Comparison of ENCODE assay signal across 20 cellular contexts in genomic region chr1:93965888-93966287, GRCh38. TPM values are rescaled to one million over a fixed set of nuclear protein-coding genes. Genes with fewer than 3 reads are reported as not detected.
A peak's percentile ranks its signal among the peaks of the same experiment; 100 is the strongest.
DNase-seq lines count a peak whose midpoint lies in the region; ATAC-seq, FAIRE-seq and TF ChIP-seq lines count a peak whose summit lies in the region.
"Had no signal": no experiment of that assay in that cellular context is flagged by ENCODE, and none has a peak within 500 bp of the region (broad histone marks: within the 10 kb centered on the region; RNA-seq: fewer than 3 reads in every experiment).

No MANE protein-coding gene starts in this region.

- no peak overlapping the region for H3K27ac ChIP-seq in HepG2 (ENCODE audit: extremely low read length, insufficient read depth, low read length)
- H3K27ac ChIP-seq: C4-2B, SK-N-MC had no signal

- in situ Hi-C loops in HepG2 (cut with HindIII; ENCODE audit: extremely low pct_ligation_motif_present, low pct_unique_long_range_greater_than_20kb) = no loop called here

- H3K9ac ChIP-seq in HepG2 (ENCODE audit: insufficient read depth, low read depth, low read length) = no peak overlapping the region

- POLR2A ChIA-PET in HepG2 (lab: Yijun Ruan, JAX) = interaction anchor here (4.6 kb wide), 1 partner anchor 14 kb away, joined by 65 read pairs; no protein-coding TSS in a partner anchor

- ATAC-seq in HepG2 (no peak), HG02973 (IDR thresholded peaks at IDR 0.05; ENCODE audit: unreplicated experiment) (no peak)
- ATAC-seq: Panc1, Right ventricle myocardium inferior had no signal

- CTCF ChIA-PET in HepG2 (lab: Yijun Ruan, JAX; ENCODE audit: low intra/inter-chr PET ratio, low total read pairs) = no interaction called here

- no peak overlapping the region for H2AFZ ChIP-seq in HepG2 (ENCODE audit: low read length)

- DNase-seq in DMS53 (lab: John Stamatoyannopoulos, UW) (peak; percentile 89), NCI-H69 (lab: John Stamatoyannopoulos, UW) (peak; percentile 4), epithelial cell of esophagus (ENCODE audit: low read depth) (peak; percentile 68), HepG2 (ENCODE audit: low spot score) (no peak), DMS 273 (lab: John Stamatoyannopoulos, UW; ENCODE audit: unreplicated experiment) (no peak), H7 (no peak)
- DNase-seq: DMS 273 treated with DMSO at 0.1 percent for 48 hours, HFFc6, KG1, NCI-H1105, NCI-H187 treated with DMSO at 0.1 percent for 48 hours, NCI-H2171, NCI-H446 had no signal

- BruUV-seq in HepG2 (replicated peaks; lab: Mats Ljungman, UMichigan) = no TSS peak

- FAIRE-seq in HepG2 (lab: Jason Lieb, UNC) = no peak
- FAIRE-seq: GM12892, H1 had no signal

- H3K36me3 ChIP-seq in HepG2 (replicated peaks in 1 of 2; ENCODE audit: control insufficient read depth in 1 of 2, insufficient read depth in 2 of 2, low read length in 2 of 2) = no peaks in the 10 kb centered on the region
- H3K36me3 ChIP-seq in H7 (replicated peaks; ENCODE audit: control insufficient read depth, insufficient read depth, low read length) = no peaks in the 10 kb centered on the region

- H3K27me3 ChIP-seq in HepG2 (ENCODE audit: control insufficient read depth in 1 of 2, insufficient read depth in 2 of 2, low read length in 2 of 2) (no peaks in the 10 kb centered on the region), H7 (ENCODE audit: control insufficient read depth, insufficient read depth, low read length) (no peaks in the 10 kb centered on the region)

- no peak overlapping the region for H3K4me2 ChIP-seq in HepG2 (ENCODE audit: low read depth, low read length)

- no peak for TF ChIP-seq CTCF in epithelial cell of esophagus (IDR thresholded peaks at IDR 0.05; ENCODE audit: insufficient read depth, low read depth, low read length, missing control alignments)
- TF ChIP-seq CTCF in HepG2 (CRISPR knock-in tag; IDR thresholded peaks at IDR 0.05) = no peak

- TF ChIP-seq RAD21 in HepG2 (CRISPR knock-in tag; IDR thresholded peaks at IDR 0.05) = no peak

- intact Hi-C loops in HepG2 (cut with micrococcal nuclease; ENCODE audit: unreplicated experiment) = no loop called here

- TF ChIP-seq POLR2A in HepG2 (IDR thresholded peaks at IDR 0.05; ENCODE audit: insufficient read depth in 1 of 2, low read depth in 2 of 2, low read length in 2 of 2) = no peak

- H4K20me1 ChIP-seq in HepG2 (ENCODE audit: insufficient read depth, low read length) = no peaks in the 10 kb centered on the region

- peaks cover 49% of the 10 kb centered on the region for H3K4me1 ChIP-seq in HepG2 (ENCODE audit: insufficient read depth, low read length)

- H3K4me3 ChIP-seq in epithelial cell of esophagus (ENCODE audit: low read length) (no peak overlapping the region), HepG2 (replicated peaks in 1 of 3; ENCODE audit: insufficient read depth in 1 of 3, low read depth in 2 of 3, low read length in 3 of 3) (no peak overlapping the region), H7 (ENCODE audit: insufficient read depth, low read depth, low read length) (no peak overlapping the region)
- H3K4me3 ChIP-seq: SK-N-MC had no signal

- no peaks in the 10 kb centered on the region for H3K79me2 ChIP-seq in HepG2 (ENCODE audit: insufficient read depth, low read length)

- H3K9me3 ChIP-seq in HepG2 (ENCODE audit: low read length) = no peaks in the 10 kb centered on the region

- 5% methylated on average over 2 of the region's 2 CpGs for WGBS in HepG2 (ENCODE audit: low lambda C conversion rate)

- TF ChIP-seq EP300 in HepG2 (IDR thresholded peaks at IDR 0.05; ENCODE audit: low read depth in 2 of 2, low read length in 2 of 2) (no peak), HepG2 (CRISPR knock-in tag; IDR thresholded peaks at IDR 0.05; ENCODE audit: borderline replicate concordance) (no peak)

TF ChIP-seq in HepG2, 621 proteins besides CTCF, POLR2A, EP300 and RAD21:
- peak; percentile 17; the same call in 1 of the 2 replicates for TF ChIP-seq CREB1 (IDR thresholded peaks at IDR 0.05)
- no peak for TF ChIP-seq CREB1 (CRISPR knock-in tag; IDR thresholded peaks at IDR 0.05)
- peak; percentile 83 for TF ChIP-seq ZBTB21 (CRISPR knock-in tag; IDR thresholded peaks at IDR 0.05)
- TF ChIP-seq ATF7 (IDR thresholded peaks at IDR 0.05) = peak; percentile 50
- TF ChIP-seq ATF7 (CRISPR knock-in tag; IDR thresholded peaks at IDR 0.05) = no peak
- TF ChIP-seq, protein P1, sequence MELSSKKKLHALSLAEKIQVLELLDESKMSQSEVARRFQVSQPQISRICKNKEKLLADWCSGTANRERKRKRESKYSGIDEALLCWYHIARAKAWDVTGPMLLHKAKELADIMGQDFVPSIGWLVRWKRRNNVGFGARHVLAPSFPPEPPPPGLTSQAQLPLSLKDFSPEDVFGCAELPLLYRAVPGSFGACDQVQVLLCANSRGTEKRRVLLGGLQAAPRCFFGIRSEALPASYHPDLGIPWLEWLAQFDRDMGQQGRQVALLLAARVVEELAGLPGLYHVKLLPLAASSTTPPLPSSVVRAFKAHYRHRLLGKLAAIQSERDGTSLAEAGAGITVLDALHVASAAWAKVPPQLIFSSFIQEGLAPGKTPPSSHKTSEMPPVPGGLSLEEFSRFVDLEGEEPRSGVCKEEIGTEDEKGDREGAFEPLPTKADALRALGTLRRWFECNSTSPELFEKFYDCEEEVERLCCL (CRISPR knock-in tag; IDR thresholded peaks at IDR 0.05; ENCODE audit: borderline replicate concordance) = no peak
- no peak for TF ChIP-seq ZNF329 (CRISPR knock-in tag; IDR thresholded peaks at IDR 0.05; ENCODE audit: low read depth)
- TF ChIP-seq ZSCAN12 (CRISPR knock-in tag; IDR thresholded peaks at IDR 0.05) = no peak
- no peak for TF ChIP-seq ELF1 (CRISPR knock-in tag; IDR thresholded peaks at IDR 0.05)
- no peak for TF ChIP-seq GFI1 (CRISPR knock-in tag; IDR thresholded peaks at IDR 0.05; ENCODE audit: borderline replicate concordance)
- TF ChIP-seq, protein P2, sequence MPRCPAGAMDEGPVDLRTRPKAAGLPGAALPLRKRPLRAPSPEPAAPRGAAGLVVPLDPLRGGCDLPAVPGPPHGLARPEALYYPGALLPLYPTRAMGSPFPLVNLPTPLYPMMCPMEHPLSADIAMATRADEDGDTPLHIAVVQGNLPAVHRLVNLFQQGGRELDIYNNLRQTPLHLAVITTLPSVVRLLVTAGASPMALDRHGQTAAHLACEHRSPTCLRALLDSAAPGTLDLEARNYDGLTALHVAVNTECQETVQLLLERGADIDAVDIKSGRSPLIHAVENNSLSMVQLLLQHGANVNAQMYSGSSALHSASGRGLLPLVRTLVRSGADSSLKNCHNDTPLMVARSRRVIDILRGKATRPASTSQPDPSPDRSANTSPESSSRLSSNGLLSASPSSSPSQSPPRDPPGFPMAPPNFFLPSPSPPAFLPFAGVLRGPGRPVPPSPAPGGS (CRISPR knock-in tag; IDR thresholded peaks at IDR 0.05) = no peak

RNA-seq across cellular contexts. Expression of gene GCLM, which starts 56.7 kb away (rescaled TPM):
- 28.1 and 29.9 TPM in 2 replicates for total RNA-seq in HepG2 (2016; rRNA removed; fragmentation: Illumina TruSeq; extraction: Trizol)
- total RNA-seq in HepG2 (2016; cell fraction: cytosol; rRNA removed; fragmentation: Illumina TruSeq; extraction: Trizol; ENCODE audit: low read depth) = 29.4 and 34.7 TPM in 2 replicates
- total RNA-seq in HepG2 (2016; cell fraction: insoluble cytoplasmic fraction; rRNA removed; fragmentation: Illumina TruSeq; extraction: Trizol) = 28.9 and 30.1 TPM in 2 replicates
- 10.9 and 11.8 TPM in 2 replicates for total RNA-seq in HepG2 (2016; cell fraction: membrane; rRNA removed; fragmentation: Illumina TruSeq; extraction: Trizol)
- total RNA-seq in HepG2 (2016; cell fraction: nucleus; rRNA removed; fragmentation: Illumina TruSeq; extraction: Trizol) = 15.5 and 16.1 TPM in 2 replicates
- polyA plus RNA-seq in HepG2 (2011; rRNA removed) = 8.0 and 8.7 TPM in 2 replicates
- 4.2 and 5.6 TPM in 2 replicates for polyA plus RNA-seq in HepG2 (2011; cell fraction: cytosol; rRNA removed)
- 1.9 and 2.6 TPM in 2 replicates for polyA plus RNA-seq in HepG2 (2011; cell fraction: nucleus; rRNA removed)
- polyA plus RNA-seq in HepG2 (2012) = 17.1 and 18.2 TPM in 2 replicates
- 1.9 and 2.3 TPM in 2 replicates for polyA plus RNA-seq in HepG2 (2016; cell fraction: cytosol; fragmentation: Illumina TruSeq; extraction: Trizol; ENCODE audit: low read depth)
- polyA plus RNA-seq in HepG2 (2016; cell fraction: insoluble cytoplasmic fraction; fragmentation: Illumina TruSeq; extraction: Trizol; ENCODE audit: low read depth) = 30.1 and 43.8 TPM in 2 replicates
- polyA plus RNA-seq in HepG2 (2016; cell fraction: membrane; fragmentation: Illumina TruSeq; extraction: Trizol; ENCODE audit: low read depth) = 4.8 and 5.1 TPM in 2 replicates
- 18.2 and 22.7 TPM in 2 replicates for polyA plus RNA-seq in HepG2 (2016; cell fraction: nucleus; fragmentation: Illumina TruSeq; extraction: Trizol; ENCODE audit: insufficient read depth, low read depth)
- polyA minus RNA-seq in HepG2 (2011; rRNA and poly(A)+ RNA removed; ENCODE audit: low replicate concordance) = 8.9 and 19.6 TPM in 2 replicates
- 5.8 and 12.5 TPM in 2 replicates for polyA minus RNA-seq in HepG2 (2011; cell fraction: cytosol; rRNA and poly(A)+ RNA removed)
- polyA minus RNA-seq in HepG2 (2011; cell fraction: nucleus; rRNA and poly(A)+ RNA removed) = 25.2 and 29.7 TPM in 2 replicates
- total RNA-seq in H7 (2014; rRNA removed; shearing (Covaris generic)) = 19.9 and 20.0 TPM in 2 replicates

Comparison
In these comparisons a context has a peak if more than half of its experiments do, and no peak if none do; other contexts are left out.
1. DNase-seq: peak in DMS53 (single experiment), NCI-H69 (single experiment) and epithelial cell of esophagus (single experiment); none in HepG2 (single experiment), DMS 273 (single experiment) and H7 (single experiment).